ENCODE assay signal across 1 cellular context in genomic region chr3:23809294-23809693, GRCh38.
A peak's percentile ranks its signal among the peaks of the same experiment; 100 is the strongest.
TF ChIP-seq lines count a peak whose summit lies in the region.

No MANE protein-coding gene starts in this region.

TF ChIP-seq in HEK293, 187 proteins besides CTCF, POLR2A, EP300 and RAD21 (continued from another document):
- TF ChIP-seq ZNF560 (tag by site-specific recombination; IDR thresholded peaks at IDR 0.05; ENCODE audit: borderline replicate concordance) (no peak), ZNF555 (tag by site-specific recombination; conservative IDR thresholded peaks at IDR 0.05) (no peak), REPIN1 (tag by site-specific recombination; IDR thresholded peaks at IDR 0.05; ENCODE audit: low read depth) (no peak), ZBTB7A (tag by site-specific recombination; IDR thresholded peaks at IDR 0.05; ENCODE audit: low read depth) (no peak), ZNF600 (tag by site-specific recombination; IDR thresholded peaks at IDR 0.05) (0 out of 2 replicates have a peak, but pooled peaks have one; percentile 11), ZNF202 (tag by site-specific recombination; IDR thresholded peaks at IDR 0.05; ENCODE audit: borderline replicate concordance) (no peak), ZNF530 (tag by site-specific recombination; IDR thresholded peaks at IDR 0.05; ENCODE audit: low read depth) (no peak), ZNF24 (tag by site-specific recombination; IDR thresholded peaks at IDR 0.05) (no peak), EGR2 (tag by site-specific recombination; IDR thresholded peaks at IDR 0.05; ENCODE audit: low read depth) (0 out of 2 replicates have a peak, but pooled peaks have one; percentile 32), ZNF184 (tag by site-specific recombination; IDR thresholded peaks at IDR 0.05) (no peak), PRDM10 (tag by site-specific recombination; IDR thresholded peaks at IDR 0.05) (peak; percentile 57), ZNF677 (tag by site-specific recombination; IDR thresholded peaks at IDR 0.05) (no peak), ZBTB10 (tag by site-specific recombination; IDR thresholded peaks at IDR 0.05) (no peak), ZIC2 (tag by site-specific recombination; IDR thresholded peaks at IDR 0.05) (no peak), ZSCAN5A (tag by site-specific recombination; IDR thresholded peaks at IDR 0.05) (no peak), ZNF175 (tag by site-specific recombination; IDR thresholded peaks at IDR 0.05) (no peak), PATZ1 (tag by site-specific recombination; IDR thresholded peaks at IDR 0.05) (no peak), ZNF548 (tag by site-specific recombination; IDR thresholded peaks at IDR 0.05) (no peak)
TF ChIP-seq in HEK293: peak in this region for 6.
